8 cellular contexts compared by ENCODE assay signal in genomic region chr9:19493174-19493811, GRCh38.
DNase-seq lines count a peak whose midpoint lies in the region; ATAC-seq, FAIRE-seq and TF ChIP-seq lines count a peak whose summit lies in the region.

No MANE protein-coding gene starts in this region.

- peaks cover 9% of the 10 kb centered on the region for H3K27me3 Mint-ChIP-seq in activated CD8-positive, alpha-beta T cell treated with anti-CD3 and anti-CD28 coated beads, Interleukin-2, amount 10 ng/mL, durations not matched to agents 7 days and 5 days (ENCODE audit: low read depth)

- H3K36me3 ChIP-seq in BE2C, result no peaks in the 10 kb centered on the region
- H3K36me3 ChIP-seq in endothelial cell of umbilical vein (ENCODE audit: control insufficient read depth in 2 of 2, extremely low read depth in 1 of 2, insufficient read depth in 2 of 2, low read length in 2 of 2), result no peaks in the 10 kb centered on the region
- no peaks in the 10 kb centered on the region for H3K36me3 ChIP-seq in mucosa of descending colon (ENCODE audit: low read depth)
- H3K36me3 ChIP-seq in stomach, result no peaks in the 10 kb centered on the region

- no peaks in the 10 kb centered on the region for H3K9me3 Mint-ChIP-seq in activated CD8-positive, alpha-beta T cell treated with anti-CD3 and anti-CD28 coated beads, Interleukin-2, amount 10 ng/mL, durations not matched to agents 7 days and 5 days (ENCODE audit: insufficient read depth)

- DNase-seq in BE2C, result peak; percentile 43
- peak; percentile 78 to 88 for DNase-seq in NCI-H446 (lab: John Stamatoyannopoulos, UW)
- DNase-seq in activated CD8-positive, alpha-beta T cell treated with anti-CD3 and anti-CD28 coated beads, Interleukin-2, amount 10 ng/mL, durations not matched to agents 7 days and 5 days, result peak; percentile 58
- DNase-seq in endothelial cell of umbilical vein (ENCODE audit: low read depth, low spot score), result peak; percentile 59
- peak; percentile 31 to 62 (median 53) for DNase-seq in mucosa of descending colon
- DNase-seq in stomach, result peak; percentile 32

- peak; percentile 84 for TF ChIP-seq CTCF in BE2C (IDR thresholded peaks at IDR 0.05; ENCODE audit: low read depth, low read length)
- TF ChIP-seq CTCF in endothelial cell of umbilical vein (IDR thresholded peaks at IDR 0.05; ENCODE audit: extremely low read depth in 1 of 2, insufficient read depth in 1 of 2, low read depth in 1 of 2, low read length in 2 of 2), result peak; percentile 69 to 76
- peak; percentile 41 for TF ChIP-seq CTCF in mucosa of descending colon (IDR thresholded peaks at IDR 0.05)
- TF ChIP-seq CTCF in stomach (IDR thresholded peaks at IDR 0.05), result peak in 5 of 7 experiments; percentile 44 to 71 (median 50)

- no peaks in the 10 kb centered on the region for H3K9me1 ChIP-seq in endothelial cell of umbilical vein (replicated peaks; ENCODE audit: control insufficient read depth, extremely low read depth, insufficient read depth, low read length)

- no peaks in the 10 kb centered on the region for H3K79me2 ChIP-seq in endothelial cell of umbilical vein (ENCODE audit: control insufficient read depth, insufficient read depth, low read length)

- dilution Hi-C loops in endothelial cell of umbilical vein (cut with MboI; ENCODE audit: extremely low pct_ligation_motif_present, low sequenced_read_pairs), result no loop called here

- no peak for TF ChIP-seq EP300 in stomach (IDR thresholded peaks at IDR 0.05)

- TF ChIP-seq POLR2A in endothelial cell of umbilical vein (IDR thresholded peaks at IDR 0.05; ENCODE audit: low read depth, low read length) (no peak), stomach (IDR thresholded peaks at IDR 0.05) (no peak)

- H3K4me3 Mint-ChIP-seq in activated CD8-positive, alpha-beta T cell treated with anti-CD3 and anti-CD28 coated beads, Interleukin-2, amount 10 ng/mL, durations not matched to agents 7 days and 5 days, result no peak overlapping the region

- H4K20me1 ChIP-seq in endothelial cell of umbilical vein (replicated peaks; ENCODE audit: control insufficient read depth, extremely low read depth, insufficient read depth, low read length), result no peaks in the 10 kb centered on the region

- H3K9me3 ChIP-seq in BE2C, result no peaks in the 10 kb centered on the region
- H3K9me3 ChIP-seq in endothelial cell of umbilical vein (replicated peaks; ENCODE audit: control insufficient read depth, insufficient read depth, low read length), result no peaks in the 10 kb centered on the region
- H3K9me3 ChIP-seq in mucosa of descending colon, result no peaks in the 10 kb centered on the region
- H3K9me3 ChIP-seq in stomach, result no peaks in the 10 kb centered on the region

- H2AFZ ChIP-seq in endothelial cell of umbilical vein (ENCODE audit: low read depth, low read length), result no peak overlapping the region

- intact Hi-C loops in endothelial cell of umbilical vein (cut with micrococcal nuclease), result loop anchor here (1.0 kb wide), 1 partner anchor 429 kb away; no protein-coding TSS in a partner anchor
- intact Hi-C loops in mucosa of descending colon (cut with DNase I, micrococcal nuclease), result no loop called here
- intact Hi-C loops in stomach (cut with DNase I; ENCODE audit: low total_unique reads), result no loop called here

- peak; percentile 92 for FAIRE-seq in endothelial cell of umbilical vein (lab: Jason Lieb, UNC)

- H3K27ac ChIP-seq in endothelial cell of umbilical vein (ENCODE audit: insufficient read depth, low read depth, low read length) (no peak overlapping the region), stomach (peak overlapping the region; percentile 20 to 69 (median 60))

- no peaks in the 10 kb centered on the region for H3K4me1 ChIP-seq in BE2C
- no peaks in the 10 kb centered on the region for H3K4me1 ChIP-seq in endothelial cell of umbilical vein (ENCODE audit: control insufficient read depth, extremely low read depth, insufficient read depth, low read length)
- H3K4me1 ChIP-seq in mucosa of descending colon (ENCODE audit: low read depth), result no peaks in the 10 kb centered on the region
- H3K4me1 ChIP-seq in stomach, result peaks cover 4 to 13% (median 9%) of the 10 kb centered on the region in 4 donors

- H3K36me3 Mint-ChIP-seq in activated CD8-positive, alpha-beta T cell treated with anti-CD3 and anti-CD28 coated beads, Interleukin-2, amount 10 ng/mL, durations not matched to agents 7 days and 5 days (ENCODE audit: low read depth), result no peaks in the 10 kb centered on the region

- H3K9ac ChIP-seq in endothelial cell of umbilical vein (replicated peaks; ENCODE audit: extremely low read depth, insufficient read depth, low read length), result no peak overlapping the region

- peak; percentile 73 for ATAC-seq in GM18909 (IDR thresholded peaks at IDR 0.05; ENCODE audit: poor library complexity, unreplicated experiment)
- peak; percentile 67 for ATAC-seq in HG03139 (IDR thresholded peaks at IDR 0.05; ENCODE audit: unreplicated experiment)
- ATAC-seq in activated CD8-positive, alpha-beta T cell treated with anti-CD3 and anti-CD28 coated beads, Interleukin-2, amount 10 ng/mL, durations not matched to agents 7 days and 5 days, result peak; percentile 77
- ATAC-seq in mucosa of descending colon, result peak; percentile 72

- CTCF ChIA-PET in activated CD8-positive, alpha-beta T cell treated with anti-CD3 and anti-CD28 coated beads, Interleukin-2, amount 10 ng/mL, durations not matched to agents 7 days and 5 days (lab: Charles Lee), result interaction anchor here (0.8 to 1.6 kb wide), 4 partner anchors 14 to 459 kb away, joined by 3 to 6 read pairs (median 3); no protein-coding TSS in a partner anchor
- CTCF ChIA-PET in endothelial cell of umbilical vein (lab: Charles Lee), result interaction anchor here (0.7 to 1.0 kb wide), 2 partner anchors 505 to 556 kb away, joined by 3 read pairs; no protein-coding TSS in a partner anchor

- no TSS peak for BruUV-seq in endothelial cell of umbilical vein (replicated peaks; lab: Mats Ljungman, UMichigan)

- H3K27ac Mint-ChIP-seq in activated CD8-positive, alpha-beta T cell treated with anti-CD3 and anti-CD28 coated beads, Interleukin-2, amount 10 ng/mL, durations not matched to agents 7 days and 5 days, result no peak overlapping the region

- peaks cover 4% of the 10 kb centered on the region for H3K4me1 Mint-ChIP-seq in activated CD8-positive, alpha-beta T cell treated with anti-CD3 and anti-CD28 coated beads, Interleukin-2, amount 10 ng/mL, durations not matched to agents 7 days and 5 days (ENCODE audit: low read depth)

- WGBS in stomach, 5 donors, result 15 to 22% (median 22%) methylated on average over 19 of the region's 19 CpGs

- peaks cover 3% of the 10 kb centered on the region; the same call in 1 of the 2 replicates for H3K27me3 ChIP-seq in BE2C
- peaks cover 5 to 13% of the 10 kb centered on the region in 2 experiments for H3K27me3 ChIP-seq in endothelial cell of umbilical vein (ENCODE audit: control insufficient read depth in 2 of 2, insufficient read depth in 2 of 2, low read length in 2 of 2)
- H3K27me3 ChIP-seq in stomach, result peaks cover 0 to 6% (median 0%) of the 10 kb centered on the region in 3 donors

- POLR2A ChIA-PET in activated CD8-positive, alpha-beta T cell treated with anti-CD3 and anti-CD28 coated beads, Interleukin-2, amount 10 ng/mL, durations not matched to agents 7 days and 5 days (lab: Charles Lee), result no interaction called here
- POLR2A ChIA-PET in endothelial cell of umbilical vein (lab: Charles Lee), result no interaction called here

- H3K4me3 ChIP-seq in BE2C (ENCODE audit: low read depth, low read length), result peak overlapping the region; percentile 40
- H3K4me3 ChIP-seq in endothelial cell of umbilical vein (replicated peaks in 1 of 3; ENCODE audit: insufficient read depth in 1 of 3, low read depth in 1 of 3, low read length in 3 of 3), result no peak overlapping the region
- no peak overlapping the region for H3K4me3 ChIP-seq in mucosa of descending colon
- H3K4me3 ChIP-seq in stomach, result peak overlapping the region; percentile 14 to 31 (median 25)

- no peak overlapping the region for H3K4me2 ChIP-seq in endothelial cell of umbilical vein (ENCODE audit: insufficient read depth, low read length)

TF ChIP-seq in endothelial cell of umbilical vein, 7 proteins besides CTCF, POLR2A, EP300 and RAD21:
- no peak for TF ChIP-seq MAX (IDR thresholded peaks at IDR 0.05; ENCODE audit: insufficient read depth, insufficient read length)
- TF ChIP-seq EZH2 (IDR thresholded peaks at IDR 0.05; ENCODE audit: borderline replicate concordance, low read depth, low read length, severe bottlenecking), result no peak
- TF ChIP-seq POLR2AphosphoS5 (IDR thresholded peaks at IDR 0.05; ENCODE audit: insufficient read depth, low read depth, low read length), result no peak
- no peak for TF ChIP-seq FOS (IDR thresholded peaks at IDR 0.05; ENCODE audit: borderline replicate concordance, insufficient read depth, low read length)
- TF ChIP-seq JUN (IDR thresholded peaks at IDR 0.05; ENCODE audit: borderline replicate concordance, insufficient read depth, insufficient read length, low read depth), result no peak
- TF ChIP-seq MYC (IDR thresholded peaks at IDR 0.05; ENCODE audit: low read depth, low read length), result no peak
- TF ChIP-seq GATA2 (IDR thresholded peaks at IDR 0.05; ENCODE audit: insufficient read depth, insufficient read length, low read depth, low read length), result no peak

Comparison
In these comparisons a context has a peak if more than half of its experiments do, and no peak if none do; other contexts are left out.
1. DNase-seq: peak in every context shown above with its lines; median percentile 83 in NCI-H446; 59 in endothelial cell of umbilical vein; 58 in activated CD8-positive, alpha-beta T cell treated with anti-CD3 and anti-CD28 coated beads, Interleukin-2, amount 10 ng/mL, durations not matched to agents 7 days and 5 days; 53 in mucosa of descending colon; 43 in BE2C; 32 in stomach.
2. H3K4me3 ChIP-seq: peak in BE2C (single experiment) and stomach (4 of 4); none in endothelial cell of umbilical vein (0 of 3) and mucosa of descending colon (single experiment).
3. Peak in every context shown above with its lines, with median percentiles within 50 percentile points of each other: CTCF ChIP-seq and ATAC-seq.